1 cellular context compared by ENCODE assay signal in genomic region chr16:50271148-50272041, GRCh38.
TF ChIP-seq lines count a peak whose summit lies in the region.

No MANE protein-coding gene starts in this region.

TF ChIP-seq in HepG2, 621 proteins besides CTCF, POLR2A, EP300 and RAD21:
- TF ChIP-seq ZNF605 (CRISPR knock-in tag; IDR thresholded peaks at IDR 0.05) (0 out of 2 replicates have a peak, but pooled peaks have one; percentile 32), MZF1 (CRISPR knock-in tag; IDR thresholded peaks at IDR 0.05; ENCODE audit: borderline replicate concordance) (no peak), CENPT (CRISPR knock-in tag; IDR thresholded peaks at IDR 0.05; ENCODE audit: low read depth) (peak; percentile 64; the same call in 1 of the 2 replicates), SAFB2 (CRISPR knock-in tag; IDR thresholded peaks at IDR 0.05; ENCODE audit: borderline replicate concordance, low read depth) (no peak), THAP9 (CRISPR knock-in tag; IDR thresholded peaks at IDR 0.05; ENCODE audit: borderline replicate concordance) (peak; percentile 29; the same call in 1 of the 2 replicates), ZFP41 (CRISPR knock-in tag; IDR thresholded peaks at IDR 0.05; ENCODE audit: borderline replicate concordance) (no peak), ZNF781 (CRISPR knock-in tag; IDR thresholded peaks at IDR 0.05; ENCODE audit: borderline replicate concordance, not compliant biosample characterization) (no peak), ZSCAN21 (CRISPR knock-in tag; IDR thresholded peaks at IDR 0.05; ENCODE audit: borderline replicate concordance) (peak; percentile 49; the same call in 1 of the 2 replicates), FLYWCH1 (CRISPR knock-in tag; IDR thresholded peaks at IDR 0.05) (no peak), ZNF792 (CRISPR knock-in tag; IDR thresholded peaks at IDR 0.05) (no peak), ZNF180 (CRISPR knock-in tag; IDR thresholded peaks at IDR 0.05; ENCODE audit: borderline replicate concordance, low read depth) (no peak), ZNF263 (CRISPR knock-in tag; IDR thresholded peaks at IDR 0.05) (peak; percentile 93), NR2F6 (IDR thresholded peaks at IDR 0.05) (no peak), NR2F6 (CRISPR knock-in tag; IDR thresholded peaks at IDR 0.05) (no peak), THAP8 (CRISPR knock-in tag; IDR thresholded peaks at IDR 0.05; ENCODE audit: borderline replicate concordance) (no peak), ZNF891 (CRISPR knock-in tag; IDR thresholded peaks at IDR 0.05) (0 out of 2 replicates have a peak, but pooled peaks have one; percentile 32), MBNL3 (CRISPR knock-in tag; conservative IDR thresholded peaks at IDR 0.05) (no peak), ZFX (CRISPR knock-in tag; IDR thresholded peaks at IDR 0.05; ENCODE audit: low read depth) (0 out of 2 replicates have a peak, but pooled peaks have one; percentile 23), FOSL1 (CRISPR knock-in tag; IDR thresholded peaks at IDR 0.05; ENCODE audit: borderline replicate concordance) (no peak), MEIS1 (CRISPR knock-in tag; IDR thresholded peaks at IDR 0.05; ENCODE audit: borderline replicate concordance) (0 out of 2 replicates have a peak, but pooled peaks have one; percentile 27), ETV5 (CRISPR knock-in tag; IDR thresholded peaks at IDR 0.05; ENCODE audit: borderline replicate concordance) (no peak), NRL (CRISPR knock-in tag; IDR thresholded peaks at IDR 0.05; ENCODE audit: borderline replicate concordance) (peak; percentile 40; the same call in 1 of the 2 replicates), JUNB (CRISPR knock-in tag; IDR thresholded peaks at IDR 0.05; ENCODE audit: borderline replicate concordance) (no peak), ZSCAN30 (CRISPR knock-in tag; IDR thresholded peaks at IDR 0.05) (no peak), MAZ (IDR thresholded peaks at IDR 0.05; ENCODE audit: borderline replicate concordance, low read depth, low read length) (no peak), MAZ (CRISPR knock-in tag; IDR thresholded peaks at IDR 0.05; ENCODE audit: low read depth) (no peak), ZNF121 (CRISPR knock-in tag; IDR thresholded peaks at IDR 0.05) (peak; percentile 82), ZNF607 (CRISPR knock-in tag; IDR thresholded peaks at IDR 0.05; ENCODE audit: borderline replicate concordance) (no peak), SRF (IDR thresholded peaks at IDR 0.05; ENCODE audit: low read depth, low read length) (no peak), KDM1A (CRISPR knock-in tag; IDR thresholded peaks at IDR 0.05) (no peak), EZH2 (conservative IDR thresholded peaks at IDR 0.05; ENCODE audit: low read depth, low read length) (no peak), ZBTB26 (CRISPR knock-in tag; IDR thresholded peaks at IDR 0.05; ENCODE audit: borderline replicate concordance) (peak; percentile 65; the same call in 1 of the 2 replicates)
- TF ChIP-seq, protein P1, sequence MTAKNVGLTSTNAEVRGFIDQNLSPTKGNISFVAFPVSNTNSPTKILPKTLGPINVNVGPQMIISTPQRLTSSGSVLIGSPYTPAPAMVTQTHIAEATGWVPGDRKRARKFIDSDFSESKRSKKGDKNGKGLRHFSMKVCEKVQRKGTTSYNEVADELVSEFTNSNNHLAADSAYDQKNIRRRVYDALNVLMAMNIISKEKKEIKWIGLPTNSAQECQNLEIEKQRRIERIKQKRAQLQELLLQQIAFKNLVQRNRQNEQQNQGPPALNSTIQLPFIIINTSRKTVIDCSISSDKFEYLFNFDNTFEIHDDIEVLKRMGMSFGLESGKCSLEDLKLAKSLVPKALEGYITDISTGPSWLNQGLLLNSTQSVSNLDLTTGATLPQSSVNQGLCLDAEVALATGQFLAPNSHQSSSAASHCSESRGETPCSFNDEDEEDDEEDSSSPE (CRISPR knock-in tag; IDR thresholded peaks at IDR 0.05) = 0 out of 2 replicates have a peak, but pooled peaks have one; percentile 19
- TF ChIP-seq, protein P2, sequence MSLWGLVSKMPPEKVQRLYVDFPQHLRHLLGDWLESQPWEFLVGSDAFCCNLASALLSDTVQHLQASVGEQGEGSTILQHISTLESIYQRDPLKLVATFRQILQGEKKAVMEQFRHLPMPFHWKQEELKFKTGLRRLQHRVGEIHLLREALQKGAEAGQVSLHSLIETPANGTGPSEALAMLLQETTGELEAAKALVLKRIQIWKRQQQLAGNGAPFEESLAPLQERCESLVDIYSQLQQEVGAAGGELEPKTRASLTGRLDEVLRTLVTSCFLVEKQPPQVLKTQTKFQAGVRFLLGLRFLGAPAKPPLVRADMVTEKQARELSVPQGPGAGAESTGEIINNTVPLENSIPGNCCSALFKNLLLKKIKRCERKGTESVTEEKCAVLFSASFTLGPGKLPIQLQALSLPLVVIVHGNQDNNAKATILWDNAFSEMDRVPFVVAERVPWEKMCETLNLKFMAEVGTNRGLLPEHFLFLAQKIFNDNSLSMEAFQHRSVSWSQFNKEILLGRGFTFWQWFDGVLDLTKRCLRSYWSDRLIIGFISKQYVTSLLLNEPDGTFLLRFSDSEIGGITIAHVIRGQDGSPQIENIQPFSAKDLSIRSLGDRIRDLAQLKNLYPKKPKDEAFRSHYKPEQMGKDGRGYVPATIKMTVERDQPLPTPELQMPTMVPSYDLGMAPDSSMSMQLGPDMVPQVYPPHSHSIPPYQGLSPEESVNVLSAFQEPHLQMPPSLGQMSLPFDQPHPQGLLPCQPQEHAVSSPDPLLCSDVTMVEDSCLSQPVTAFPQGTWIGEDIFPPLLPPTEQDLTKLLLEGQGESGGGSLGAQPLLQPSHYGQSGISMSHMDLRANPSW (CRISPR knock-in tag; IDR thresholded peaks at IDR 0.05; ENCODE audit: borderline replicate concordance) = no peak
- TF ChIP-seq, protein P3, sequence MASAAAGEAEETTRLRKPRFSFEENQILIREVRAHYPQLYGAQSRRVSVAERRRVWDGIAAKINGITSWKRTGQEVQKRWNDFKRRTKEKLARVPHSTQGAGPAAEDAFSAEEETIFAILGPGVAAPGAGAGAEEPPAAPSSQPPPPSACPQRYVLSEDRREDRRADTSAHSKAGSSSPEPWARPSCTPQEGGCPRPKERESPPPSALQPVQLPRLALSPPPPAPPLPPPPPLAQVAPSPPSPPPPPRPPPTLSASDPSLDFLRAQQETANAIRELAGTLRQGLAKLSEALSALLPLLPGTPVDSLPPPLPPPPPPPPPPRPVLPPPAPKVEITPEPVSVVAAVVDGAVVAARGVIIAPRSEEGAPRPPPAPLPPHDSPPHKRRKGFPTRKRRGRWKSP (CRISPR knock-in tag; IDR thresholded peaks at IDR 0.05) = no peak
- TF ChIP-seq, protein P4, sequence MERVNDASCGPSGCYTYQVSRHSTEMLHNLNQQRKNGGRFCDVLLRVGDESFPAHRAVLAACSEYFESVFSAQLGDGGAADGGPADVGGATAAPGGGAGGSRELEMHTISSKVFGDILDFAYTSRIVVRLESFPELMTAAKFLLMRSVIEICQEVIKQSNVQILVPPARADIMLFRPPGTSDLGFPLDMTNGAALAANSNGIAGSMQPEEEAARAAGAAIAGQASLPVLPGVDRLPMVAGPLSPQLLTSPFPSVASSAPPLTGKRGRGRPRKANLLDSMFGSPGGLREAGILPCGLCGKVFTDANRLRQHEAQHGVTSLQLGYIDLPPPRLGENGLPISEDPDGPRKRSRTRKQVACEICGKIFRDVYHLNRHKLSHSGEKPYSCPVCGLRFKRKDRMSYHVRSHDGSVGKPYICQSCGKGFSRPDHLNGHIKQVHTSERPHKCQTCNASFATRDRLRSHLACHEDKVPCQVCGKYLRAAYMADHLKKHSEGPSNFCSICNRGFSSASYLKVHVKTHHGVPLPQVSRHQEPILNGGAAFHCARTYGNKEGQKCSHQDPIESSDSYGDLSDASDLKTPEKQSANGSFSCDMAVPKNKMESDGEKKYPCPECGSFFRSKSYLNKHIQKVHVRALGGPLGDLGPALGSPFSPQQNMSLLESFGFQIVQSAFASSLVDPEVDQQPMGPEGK (CRISPR knock-in tag; IDR thresholded peaks at IDR 0.05) = 0 out of 2 replicates have a peak, but pooled peaks have one; percentile 10
TF ChIP-seq in HepG2: peak in this region for 13.
